ENCODE assay signal across 7 cellular contexts in the genomic region with DNA sequence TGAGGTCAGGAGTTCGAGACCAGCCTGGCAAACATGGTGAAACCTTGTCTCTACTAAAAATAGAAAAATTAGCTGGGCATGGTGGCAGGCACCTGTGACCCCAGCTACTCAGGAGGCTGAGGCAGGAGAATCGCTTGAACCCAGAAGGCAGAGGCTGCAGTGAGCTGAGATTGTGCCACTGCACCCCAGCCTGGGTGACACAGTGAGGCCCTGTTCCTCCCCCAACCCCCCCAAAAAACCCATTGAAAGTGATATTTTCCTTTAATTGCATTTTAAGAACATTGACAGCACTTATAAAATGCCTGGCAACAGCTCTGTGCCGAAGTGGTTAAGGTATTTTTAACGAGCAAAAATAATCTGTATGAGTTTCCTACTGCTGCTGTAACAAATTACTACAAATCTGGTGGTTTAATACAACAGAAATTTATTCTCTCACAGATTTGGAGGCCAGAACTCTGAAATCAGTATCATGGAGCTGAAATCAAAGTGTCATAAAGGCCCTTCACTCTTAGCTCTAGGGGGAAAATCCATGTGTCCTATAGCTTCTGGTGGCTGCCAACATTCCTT. TPM values are rescaled to one million over a fixed set of nuclear protein-coding genes. Genes with fewer than 3 reads are reported as not detected.
"Had no signal": no experiment of that assay in that cellular context is flagged by ENCODE, and none has a peak within 500 bp of the region (broad histone marks: within the 10 kb centered on the region; RNA-seq: fewer than 3 reads in every experiment).

No MANE protein-coding gene starts in this region.

RNA-seq across cellular contexts. Expression of gene GABRR3, which starts 24.1 kb away (rescaled TPM):
- total RNA-seq: GM23248, GM23338, H1, H4, H7, H9, HFFc6 had no signal
- polyA plus RNA-seq: GM23248, GM23338, H1 had no signal
